ENCODE assay signal across 28 cellular contexts in genomic region chr11:36264011-36264410, GRCh38.
"Had no signal": no experiment of that assay in that cellular context is flagged by ENCODE, and none has a peak within 500 bp of the region (broad histone marks: within the 10 kb centered on the region; RNA-seq: fewer than 3 reads in every experiment).

No MANE protein-coding gene starts in this region.

- DNase-seq: naive B cell; naive thymus-derived CD8-positive, alpha-beta T cell; nephron progenitor cell; occipital lobe; ovary; psoas muscle; right cardiac atrium; right lobe of liver; sigmoid colon; small intestine; stimulated activated CD4-positive, alpha-beta T cell treated with anti-CD3 and anti-CD28 coated beads, Interleukin-15, amount 100 ng/mL, for 24 hours; stimulated activated CD4-positive, alpha-beta T cell treated with anti-CD3 and anti-CD28 coated beads, Interleukin-2, amount 100 ng/mL, for 48 hours; stimulated activated CD4-positive, alpha-beta T cell treated with anti-CD3 and anti-CD28 coated beads, Interleukin-4, amount 100 ng/mL, for 24 hours; stimulated activated naive B cell treated with anti-CD40 and anti-IgM and Interleukin-4, amounts not matched to agents 10 μg/mL and 1 μg/mL and 100 μg/mL, for 72 hours; stimulated activated naive CD4-positive, alpha-beta T cell treated with Interleukin-2 at 50 U/mL for 16 hours; stomach; testis; tibial artery; transverse colon; upper lobe of right lung; uterus had no signal

- H3K4me1 ChIP-seq: parathyroid adenoma, psoas muscle, sigmoid colon, testis, transverse colon, upper lobe of right lung, uterus had no signal

- H2AFZ ChIP-seq: parathyroid adenoma had no signal

- H3K9me3 ChIP-seq: ovary, psoas muscle, right lobe of liver, sigmoid colon, stomach, testis, tibial artery, transverse colon, upper lobe of right lung, uterus had no signal

- H3K9me3 Mint-ChIP-seq: naive B cell; naive thymus-derived CD8-positive, alpha-beta T cell; natural killer cell treated with Interleukin-12 subunit alpha and Interleukin-12 subunit beta and Interleukin-15 and Interleukin-18, amount 100 ng/mL, for 72 hours; nephron progenitor cell; neural crest cell; stimulated activated effector memory CD8-positive, alpha-beta T cell treated with anti-CD3 and anti-CD28 coated beads, Interleukin-12 subunit alpha, Interleukin-12 subunit beta, amount 100 ng/mL, for 72 hours; stimulated activated naive B cell treated with anti-CD40 and anti-IgM and Interleukin-4, amounts not matched to agents 10 μg/mL and 1 μg/mL and 100 μg/mL, for 72 hours; stimulated activated naive CD8-positive, alpha-beta T cell treated with anti-CD3 and anti-CD28 coated beads, Interleukin-15, Interleukin-2, amounts not matched to agents 100 ng/mL and 50 ng/mL, for 24 hours; type B pancreatic cell had no signal

- H3K27ac Mint-ChIP-seq: naive thymus-derived CD8-positive, alpha-beta T cell; natural killer cell treated with Interleukin-12 subunit alpha and Interleukin-12 subunit beta and Interleukin-15 and Interleukin-18, amount 100 ng/mL, for 72 hours; progenitor cell of endocrine pancreas; stimulated activated effector memory CD8-positive, alpha-beta T cell treated with anti-CD3 and anti-CD28 coated beads, Interleukin-12 subunit alpha, Interleukin-12 subunit beta, amount 100 ng/mL, for 72 hours; stimulated activated naive B cell treated with anti-CD40 and anti-IgM and Interleukin-4, amounts not matched to agents 10 μg/mL and 1 μg/mL and 100 μg/mL, for 72 hours; stimulated activated naive CD8-positive, alpha-beta T cell treated with anti-CD3 and anti-CD28 coated beads, Interleukin-15, Interleukin-2, amounts not matched to agents 100 ng/mL and 50 ng/mL, for 24 hours; type B pancreatic cell had no signal

- H3K36me3 Mint-ChIP-seq: naive B cell; naive thymus-derived CD8-positive, alpha-beta T cell; natural killer cell treated with Interleukin-12 subunit alpha and Interleukin-12 subunit beta and Interleukin-15 and Interleukin-18, amount 100 ng/mL, for 72 hours; stimulated activated effector memory CD8-positive, alpha-beta T cell treated with anti-CD3 and anti-CD28 coated beads, Interleukin-12 subunit alpha, Interleukin-12 subunit beta, amount 100 ng/mL, for 72 hours; stimulated activated naive B cell treated with anti-CD40 and anti-IgM and Interleukin-4, amounts not matched to agents 10 μg/mL and 1 μg/mL and 100 μg/mL, for 72 hours; type B pancreatic cell had no signal

- ATAC-seq: naive thymus-derived CD8-positive, alpha-beta T cell; natural killer cell treated with Interleukin-12 subunit alpha and Interleukin-12 subunit beta and Interleukin-15 and Interleukin-18, amount 100 ng/mL, for 72 hours; right cardiac atrium; right lobe of liver; stimulated activated naive B cell treated with anti-CD40 and anti-IgM and Interleukin-4, amounts not matched to agents 10 μg/mL and 1 μg/mL and 100 μg/mL, for 72 hours; upper lobe of right lung had no signal

- H3K4me1 Mint-ChIP-seq: stimulated activated effector memory CD8-positive, alpha-beta T cell treated with anti-CD3 and anti-CD28 coated beads, Interleukin-12 subunit alpha, Interleukin-12 subunit beta, amount 100 ng/mL, for 72 hours; stimulated activated naive B cell treated with anti-CD40 and anti-IgM and Interleukin-4, amounts not matched to agents 10 μg/mL and 1 μg/mL and 100 μg/mL, for 72 hours had no signal

- H3K79me2 ChIP-seq: parathyroid adenoma had no signal

- H3K27me3 ChIP-seq: ovary, right lobe of liver, sigmoid colon, testis, upper lobe of right lung, uterus had no signal

- H3K4me3 ChIP-seq: ovary, psoas muscle, right lobe of liver, sigmoid colon, stomach, testis, tibial artery, transverse colon, upper lobe of right lung, uterus had no signal

- H3K36me3 ChIP-seq: ovary, right lobe of liver, sigmoid colon, stomach, tibial artery, transverse colon, upper lobe of right lung, uterus had no signal

- H3K4me3 Mint-ChIP-seq: naive B cell; naive thymus-derived CD8-positive, alpha-beta T cell; natural killer cell treated with Interleukin-12 subunit alpha and Interleukin-12 subunit beta and Interleukin-15 and Interleukin-18, amount 100 ng/mL, for 72 hours; nephron progenitor cell; neural crest cell; stimulated activated effector memory CD8-positive, alpha-beta T cell treated with anti-CD3 and anti-CD28 coated beads, Interleukin-12 subunit alpha, Interleukin-12 subunit beta, amount 100 ng/mL, for 72 hours; stimulated activated naive B cell treated with anti-CD40 and anti-IgM and Interleukin-4, amounts not matched to agents 10 μg/mL and 1 μg/mL and 100 μg/mL, for 72 hours; stimulated activated naive CD8-positive, alpha-beta T cell treated with anti-CD3 and anti-CD28 coated beads, Interleukin-15, Interleukin-2, amounts not matched to agents 100 ng/mL and 50 ng/mL, for 24 hours; type B pancreatic cell had no signal

- H3K9ac ChIP-seq: parathyroid adenoma had no signal

- H3K27ac ChIP-seq: ovary, parathyroid adenoma, psoas muscle, right lobe of liver, sigmoid colon, stomach, testis, tibial artery, transverse colon, upper lobe of right lung, uterus had no signal
